Comparison of ENCODE assay signal across 9 cellular contexts in genomic region chr20:35768731-35769664, GRCh38. TPM values are rescaled to one million over a fixed set of nuclear protein-coding genes. Genes with fewer than 3 reads are reported as not detected.
DNase-seq lines count a peak whose midpoint lies in the region; ATAC-seq, FAIRE-seq and TF ChIP-seq lines count a peak whose summit lies in the region.
"Had no signal": no experiment of that assay in that cellular context is flagged by ENCODE, and none has a peak within 500 bp of the region (broad histone marks: within the 10 kb centered on the region; RNA-seq: fewer than 3 reads in every experiment).

No MANE protein-coding gene starts in this region.

- H3K79me2 ChIP-seq in H1 (ENCODE audit: control insufficient read depth in 1 of 2, insufficient read depth in 2 of 2, low read length in 2 of 2) = peaks cover 3 to 18% of the 10 kb centered on the region in 2 experiments; a peak in 3 of 4 replicates

- H3K4me3 Mint-ChIP-seq in activated CD4-positive, alpha-beta T cell treated with anti-CD3 and anti-CD28 coated beads, Interleukin-2, amount 10 ng/mL, durations not matched to agents 24 days and 14 days = peak overlapping the region; percentile 7

- peak overlapping the region; percentile 88; the same call in 1 of the 2 replicates for H4K8ac ChIP-seq in H1 (ENCODE audit: extremely low read depth, insufficient read depth, low read length)

- WGBS in H1 (ENCODE audit: extremely low coverage in 1 of 2, insufficient coverage in 1 of 2, insufficient read length in 1 of 2, insufficient replicate concordance in 2 of 2, low coverage in 1 of 2, low lambda C conversion rate in 2 of 2, missing lambda C conversion rate in 1 of 2), 2 experiments = 55% methylated on average over 5 of the region's 5 CpGs; no CpG with 5 or more reads in 1 of the 2 experiments

- H3K4me3 ChIP-seq in H1 (ENCODE audit: extremely low read depth in 1 of 4, insufficient read depth in 2 of 4, low read depth in 3 of 4, low read length in 4 of 4) = no peak overlapping the region

- intact Hi-C loops in activated CD4-positive, alpha-beta T cell treated with anti-CD3 and anti-CD28 coated beads, Interleukin-2, amount 10 ng/mL, durations not matched to agents 24 days and 14 days (cut with micrococcal nuclease) = no loop called here

- peak overlapping the region; percentile 61; the same call in 1 of the 2 replicates for H3K18ac ChIP-seq in H1 (ENCODE audit: extremely low read depth, low read length)

- H3K27ac ChIP-seq in H1 (ENCODE audit: low read depth, low read length) = peak overlapping the region; percentile 93

- H3K4me1 Mint-ChIP-seq in activated CD4-positive, alpha-beta T cell treated with anti-CD3 and anti-CD28 coated beads, Interleukin-2, amount 10 ng/mL, durations not matched to agents 24 days and 14 days = peaks cover 40% of the 10 kb centered on the region

- peak overlapping the region; percentile 87 for H3K4ac ChIP-seq in H1 (replicated peaks; ENCODE audit: insufficient read length, low read depth, low read length)

- POLR2A ChIA-PET in H1 (lab: Charles Lee; ENCODE audit: partially characterized antibody) = interaction anchor here (0.7 to 10.6 kb wide), 14 partner anchors 8 to 185 kb away, joined by 3 to 167 read pairs (median 4); partner anchors contain the start of genes CPNE1, NFS1, RBM12 and RBM39

- H3K79me1 ChIP-seq in H1 (ENCODE audit: low read depth, low read length) = no peaks in the 10 kb centered on the region

- peaks cover 4 to 16% (median 12%) of the 10 kb centered on the region in 4 experiments for H3K4me1 ChIP-seq in H1 (replicated peaks in 1 of 4; ENCODE audit: control insufficient read depth in 3 of 4, insufficient read depth in 4 of 4, low read length in 3 of 4)

- DNase-seq in DMS153 (lab: John Stamatoyannopoulos, UW) = peak; percentile 49
- DNase-seq in DMS153 treated with DMSO at 0.1 percent for 48 hours (lab: John Stamatoyannopoulos, UW; ENCODE audit: unreplicated experiment) = no peak
- DNase-seq in NCI-H2029 treated with DMSO at 0.1 percent for 48 hours (lab: John Stamatoyannopoulos, UW) = peak; percentile 55
- peak; percentile 76 for DNase-seq in activated CD4-positive, alpha-beta T cell treated with anti-CD3 and anti-CD28 coated beads, Interleukin-2, amount 10 ng/mL, durations not matched to agents 24 days and 14 days
- peak; percentile 67 to 76 for DNase-seq in H1 (ENCODE audit: low read depth in 1 of 2, low spot score in 2 of 2)
- DNase-seq in medulla oblongata (ENCODE audit: extremely low spot score) = peak; percentile 94
- peak; percentile 34 to 48 (median 37) for DNase-seq in stimulated activated CD4-positive, alpha-beta T cell treated with anti-CD3 and anti-CD28 coated beads, TNF-alpha, amount 100 ng/mL, for 48 hours (ENCODE audit: low read depth in 3 of 3)

- H3K4me2 ChIP-seq in H1 (ENCODE audit: insufficient read depth in 1 of 2, low read depth in 2 of 2, low read length in 2 of 2) = peak overlapping the region; percentile 7 to 24; a peak in 2 of 4 replicates

- TF ChIP-seq EP300 in H1 (IDR thresholded peaks at IDR 0.05; ENCODE audit: borderline replicate concordance in 1 of 2, low read depth in 2 of 2, low read length in 2 of 2) = no peak

- no peak overlapping the region for H3K56ac ChIP-seq in H1 (replicated peaks; ENCODE audit: insufficient read length, low read depth, low read length)

- peak overlapping the region; percentile 89 for H4K5ac ChIP-seq in H1 (ENCODE audit: insufficient read length, low read depth, low read length)

- H3K23me2 ChIP-seq in H1 (ENCODE audit: low read depth, low read length) = peaks cover 4% of the 10 kb centered on the region; the same call in 1 of the 2 replicates

- FAIRE-seq in H1 (lab: Jason Lieb, UNC) = peak; percentile 91
- FAIRE-seq: A204.1 had no signal

- H2BK5ac ChIP-seq in H1 (ENCODE audit: low read depth, low read length) = peak overlapping the region; percentile 74

- H2AFZ ChIP-seq in H1 (ENCODE audit: low read length) = peak overlapping the region; percentile 72

- no peak overlapping the region for H3K23ac ChIP-seq in H1 (ENCODE audit: insufficient read length)

- H2BK15ac ChIP-seq in H1 (ENCODE audit: low read length) = peak overlapping the region; percentile 67; the same call in 1 of the 2 replicates

- no peak for TF ChIP-seq CTCF in H1 (IDR thresholded peaks at IDR 0.05; ENCODE audit: control extremely low read depth in 1 of 3, insufficient read depth in 1 of 3, low read depth in 1 of 3, low read length in 3 of 3)

- peak overlapping the region; percentile 63; the same call in 1 of the 2 replicates for H2BK20ac ChIP-seq in H1 (ENCODE audit: low read length)

- H3K27ac Mint-ChIP-seq in activated CD4-positive, alpha-beta T cell treated with anti-CD3 and anti-CD28 coated beads, Interleukin-2, amount 10 ng/mL, durations not matched to agents 24 days and 14 days = peak overlapping the region; percentile 99

- no peaks in the 10 kb centered on the region for H3K9me3 ChIP-seq in H1 (ENCODE audit: insufficient read depth in 2 of 2, low read depth in 1 of 2, low read length in 1 of 2)

- H2BK12ac ChIP-seq in H1 (ENCODE audit: low read depth, low read length) = no peak overlapping the region

- peaks cover 9% of the 10 kb centered on the region for H3K9me3 Mint-ChIP-seq in activated CD4-positive, alpha-beta T cell treated with anti-CD3 and anti-CD28 coated beads, Interleukin-2, amount 10 ng/mL, durations not matched to agents 24 days and 14 days

- no peak overlapping the region for H2AK5ac ChIP-seq in H1 (ENCODE audit: low read depth, low read length)

- H4K20me1 ChIP-seq in H1 (replicated peaks in 1 of 2; ENCODE audit: control insufficient read depth in 1 of 2, insufficient read depth in 2 of 2, low read length in 2 of 2) = no peaks in the 10 kb centered on the region

- H3K27me3 ChIP-seq in H1 (replicated peaks in 1 of 4; ENCODE audit: control insufficient read depth in 3 of 4, extremely low read depth in 1 of 4, insufficient read depth in 3 of 4, low read length in 3 of 4) = peaks cover 5 to 9% (median 9%) of the 10 kb centered on the region in 4 experiments

- peak overlapping the region; percentile 95 for H4K91ac ChIP-seq in H1 (replicated peaks; ENCODE audit: insufficient read length, low read length)

- no peak for TF ChIP-seq RAD21 in H1 (IDR thresholded peaks at IDR 0.05 in 1 of 2, conservative IDR thresholded peaks at IDR 0.05 in 1 of 2; ENCODE audit: low read depth in 2 of 2, low read length in 2 of 2)

- no peak overlapping the region for H3K14ac ChIP-seq in H1 (ENCODE audit: insufficient read length)

- no peaks in the 10 kb centered on the region for H3K27me3 Mint-ChIP-seq in activated CD4-positive, alpha-beta T cell treated with anti-CD3 and anti-CD28 coated beads, Interleukin-2, amount 10 ng/mL, durations not matched to agents 24 days and 14 days

- ATAC-seq in HG02678 (IDR thresholded peaks at IDR 0.05; ENCODE audit: unreplicated experiment) = no peak

- peak; percentile 92 to 93 for TF ChIP-seq POLR2A in H1 (IDR thresholded peaks at IDR 0.05; ENCODE audit: control extremely low read depth in 1 of 2, low read depth in 2 of 2, low read length in 2 of 2)

- peaks cover 10% of the 10 kb centered on the region for H3K36me3 Mint-ChIP-seq in activated CD4-positive, alpha-beta T cell treated with anti-CD3 and anti-CD28 coated beads, Interleukin-2, amount 10 ng/mL, durations not matched to agents 24 days and 14 days (ENCODE audit: low read depth)

- H3K9ac ChIP-seq in H1 (replicated peaks in 1 of 4; ENCODE audit: extremely low read depth in 1 of 4, low read depth in 3 of 4, low read length in 3 of 4) = peak overlapping the region in 3 of 4 experiments; percentile 16 to 45 (median 43); a peak in 3 of 7 replicates

- peak overlapping the region; percentile 72 for H2BK120ac ChIP-seq in H1 (replicated peaks; ENCODE audit: low read depth, low read length)

- CTCF ChIA-PET in H1 (lab: Charles Lee; ENCODE audit: partially characterized antibody) = interaction anchor here (1.1 kb wide), 1 partner anchor 27 kb away, joined by 5 read pairs; the partner anchor contains the start of gene RBM39

- H3K36me3 ChIP-seq in H1 (ENCODE audit: control insufficient read depth in 2 of 4, insufficient read depth in 4 of 4, low read length in 3 of 4) = no peaks in the 10 kb centered on the region

TF ChIP-seq in H1, 55 proteins besides CTCF, POLR2A, EP300 and RAD21 (continues in another document):
- no peak for TF ChIP-seq E2F6 (IDR thresholded peaks at IDR 0.05)

RNA-seq across cellular contexts. Expression of gene PHF20, which starts 2.8 kb away (rescaled TPM):
- 53.8 and 62.9 TPM in 2 replicates for total RNA-seq in activated CD4-positive, alpha-beta T cell treated with anti-CD3 and anti-CD28 coated beads, Interleukin-2, amount 10 ng/mL, durations not matched to agents 24 days and 14 days
- 70.1 and 70.3 TPM in 2 replicates for total RNA-seq in H1 (2021; fragmentation: NEBNext Ultra II Directional; extraction: Animal tissue kit (Norgen Biotek cat#: 25700))
- 25.6 and 39.9 TPM in 2 replicates for polyA plus RNA-seq in H1 (2011; rRNA removed)
- polyA plus RNA-seq in H1 (2011; cell fraction: cytosol; rRNA removed) = 38.5 TPM
- polyA plus RNA-seq in H1 (2011; cell fraction: nucleus; rRNA removed) = 80.9 TPM
- 36.4 to 52.6 TPM (median 38.6 TPM) in 4 replicates for polyA plus RNA-seq in H1 (2012, experiment 1 of 2)
- polyA plus RNA-seq in H1 (2012, experiment 2 of 2) = 11.6 TPM
- 38.4 TPM for polyA plus RNA-seq in H1 (2013, experiment 1 of 2)
- polyA plus RNA-seq in H1 (2013, experiment 2 of 2) = 38.0 TPM
- 67.2 and 70.5 TPM in 2 replicates for polyA minus RNA-seq in H1 (2011; rRNA and poly(A)+ RNA removed)
- polyA minus RNA-seq in H1 (2011; cell fraction: cytosol; rRNA and poly(A)+ RNA removed) = 45.4 TPM
- polyA minus RNA-seq in H1 (2011; cell fraction: nucleus; rRNA and poly(A)+ RNA removed) = 86.3 TPM

RNA-seq across cellular contexts. Expression of gene RBM39, which starts 26.9 kb away (rescaled TPM):
- 352 and 354 TPM in 2 replicates for total RNA-seq in activated CD4-positive, alpha-beta T cell treated with anti-CD3 and anti-CD28 coated beads, Interleukin-2, amount 10 ng/mL, durations not matched to agents 24 days and 14 days
- 219 and 220 TPM in 2 replicates for total RNA-seq in H1 (2021; fragmentation: NEBNext Ultra II Directional; extraction: Animal tissue kit (Norgen Biotek cat#: 25700))
- 55.2 and 78.0 TPM in 2 replicates for polyA plus RNA-seq in H1 (2011; rRNA removed)
- 91.4 TPM for polyA plus RNA-seq in H1 (2011; cell fraction: cytosol; rRNA removed)
- polyA plus RNA-seq in H1 (2011; cell fraction: nucleus; rRNA removed) = 192 TPM
- polyA plus RNA-seq in H1 (2012, experiment 1 of 2) = 147 to 209 TPM (median 187 TPM) in 4 replicates
- 17.2 TPM for polyA plus RNA-seq in H1 (2012, experiment 2 of 2)
- 189 TPM for polyA plus RNA-seq in H1 (2013, experiment 1 of 2)
- 163 TPM for polyA plus RNA-seq in H1 (2013, experiment 2 of 2)
- 106 and 152 TPM in 2 replicates for polyA minus RNA-seq in H1 (2011; rRNA and poly(A)+ RNA removed)
- polyA minus RNA-seq in H1 (2011; cell fraction: cytosol; rRNA and poly(A)+ RNA removed) = 74.5 TPM
- polyA minus RNA-seq in H1 (2011; cell fraction: nucleus; rRNA and poly(A)+ RNA removed) = 261 TPM
